8 cellular contexts compared by ENCODE assay signal in genomic region chr17:15699413-15699924, GRCh38. TPM values are rescaled to one million over a fixed set of nuclear protein-coding genes. Genes with fewer than 3 reads are reported as not detected.
DNase-seq lines count a peak whose midpoint lies in the region; ATAC-seq and TF ChIP-seq lines count a peak whose summit lies in the region.
"Not testable (repeated sequence)": the region's sequence is repeated elsewhere in the genome, so short reads cannot be mapped to it uniquely, and the experiment has no call there.

Gene ZNF286A (plus strand): TSS chr17:15699752. CDS start chr17:15700330, 578 bp downstream.

- H3K27me3 ChIP-seq in spleen (replicated peaks in 1 of 7), result not testable (repeated sequence)

- ATAC-seq in GM19043 (IDR thresholded peaks at IDR 0.05; ENCODE audit: low read depth, unreplicated experiment), result peak; percentile 96
- ATAC-seq in HG03354 (IDR thresholded peaks at IDR 0.05; ENCODE audit: poor library complexity, severe bottlenecking, unreplicated experiment), result peak; percentile 98
- ATAC-seq in central memory CD8-positive, alpha-beta T cell (replicated peaks; ENCODE audit: extremely low read depth, poor library complexity, severe bottlenecking), result peak; percentile 96

- TF ChIP-seq CTCF in spleen (IDR thresholded peaks at IDR 0.05 in 8 of 11, conservative IDR thresholded peaks at IDR 0.05 in 3 of 11), result peak in 2 of 11 experiments; percentile 17 to 19

- H3K9me3 Mint-ChIP-seq in central memory CD8-positive, alpha-beta T cell, result not testable (repeated sequence)

- peak within 1 kb of the TSS; percentile 41 to 76 (median 48) for H3K4me3 ChIP-seq in spleen

- peaks cover 19% of the 10 kb centered on the region for H3K4me1 Mint-ChIP-seq in central memory CD8-positive, alpha-beta T cell

- not testable (repeated sequence) for H3K27me3 Mint-ChIP-seq in central memory CD8-positive, alpha-beta T cell

- not testable (repeated sequence) for H3K4me1 ChIP-seq in spleen

- intact Hi-C loops in spleen (cut with DNase I; ENCODE audit: low total_unique reads), result not testable (repeated sequence)

- H3K27ac Mint-ChIP-seq in central memory CD8-positive, alpha-beta T cell (ENCODE audit: low read depth), result peak within 1 kb of the TSS; percentile 93

- H3K27ac ChIP-seq in spleen, result peak within 1 kb of the TSS in 6 of 8 donors; percentile 39 to 79 (median 76)

- WGBS in spleen, 5 donors, result 0 to 1% (median 0%) methylated on average over 32 to 44 of the region's 44 CpGs

- not testable (repeated sequence) for H3K9me3 ChIP-seq in spleen

- peak; percentile 98 for DNase-seq in AG20443 (ENCODE audit: low spot score)
- peak; percentile 97 to 99 for DNase-seq in NCI-H446 (lab: John Stamatoyannopoulos, UW)
- DNase-seq in activated CD4-positive, CD25-positive, alpha-beta regulatory T cell (lab: John Stamatoyannopoulos, UW), result peak; percentile 83 to 93 (median 88)
- DNase-seq in central memory CD8-positive, alpha-beta T cell (ENCODE audit: low spot score in 2 of 2), result peak; percentile 72 to 87
- DNase-seq in inferior parietal cortex (ENCODE audit: extremely low spot score), result peak; percentile 97
- DNase-seq in spleen, result peak; percentile 99

- H3K36me3 Mint-ChIP-seq in central memory CD8-positive, alpha-beta T cell (ENCODE audit: insufficient read depth), result peaks cover 10% of the 10 kb centered on the region

- peak within 1 kb of the TSS; percentile 89 for H3K4me3 Mint-ChIP-seq in central memory CD8-positive, alpha-beta T cell

- H3K36me3 ChIP-seq in spleen, result peaks cover 0 to 12% (median 2%) of the 10 kb centered on the region in 6 donors

- TF ChIP-seq POLR2A in spleen (IDR thresholded peaks at IDR 0.05), result not testable (repeated sequence)

RNA-seq across cellular contexts. Expression of gene ZNF286A, which starts in this region (rescaled TPM):
- 10 to 100 TPM; 13.1 to 24.9 (median 19.0) TPM for total RNA-seq in spleen
- 1 to 10 TPM; 4.0 to 6.0 (median 4.5) TPM for polyA plus RNA-seq in spleen

Comparison
In these comparisons a context has a peak if more than half of its experiments do, and no peak if none do; other contexts are left out.
1. Peak in every context shown above with its lines: DNase-seq, ATAC-seq, H3K4me3 ChIP-seq and H3K27ac ChIP-seq.